19 cellular contexts compared by ENCODE assay signal in genomic region chr11:824292-824880, GRCh38. TPM values are rescaled to one million over a fixed set of nuclear protein-coding genes. Genes with fewer than 3 reads are reported as not detected.
A peak's percentile ranks its signal among the peaks of the same experiment; 100 is the strongest.
DNase-seq lines count a peak whose midpoint lies in the region; ATAC-seq and TF ChIP-seq lines count a peak whose summit lies in the region.
"Had no signal": no experiment of that assay in that cellular context is flagged by ENCODE, and none has a peak within 500 bp of the region (broad histone marks: within the 10 kb centered on the region; RNA-seq: fewer than 3 reads in every experiment).

No MANE protein-coding gene starts in this region.

- DNase-seq in IMR-90, result no peak
- peak; percentile 32 for DNase-seq in NCI-H524 treated with DMSO at 0.1 percent for 48 hours (lab: John Stamatoyannopoulos, UW)
- peak; percentile 4 for DNase-seq in endothelial cell (ENCODE audit: low spot score)
- DNase-seq in stomach, result peak; percentile 78
- no peak for DNase-seq in stimulated activated CD4-positive, alpha-beta T cell treated with anti-CD3 and anti-CD28 coated beads, Interleukin-1b, Interleukin-23, amount 100 ng/mL, for 48 hours
- no peak for DNase-seq in activated CD8-positive, alpha-beta memory T cell treated with anti-CD3 and anti-CD28 coated beads, Interleukin-2, amount 10 ng/mL, durations not matched to agents 7 days and 5 days
- DNase-seq: activated CD4-positive, alpha-beta T cell treated with anti-CD3 and anti-CD28 coated beads, Interleukin-2, amount 50 U/mL, for 4 hours; adrenal gland; CD8-positive, alpha-beta T cell; H9; Kasumi-1; naive thymus-derived CD4-positive, alpha-beta T cell; NCI-H226; stimulated activated CD4-positive, alpha-beta T cell treated with anti-CD3 and anti-CD28 coated beads, Interleukin-4, amount 100 ng/mL, for 4 hours; uterus had no signal

- H3K23ac ChIP-seq in IMR-90 (ENCODE audit: low read depth, low read length), result no peak overlapping the region

- peaks cover 12% of the 10 kb centered on the region for H3K27me3 Mint-ChIP-seq in endothelial cell (ENCODE audit: unreplicated experiment)
- peaks cover 16% of the 10 kb centered on the region for H3K27me3 Mint-ChIP-seq in activated CD8-positive, alpha-beta memory T cell treated with anti-CD3 and anti-CD28 coated beads, Interleukin-2, amount 10 ng/mL, durations not matched to agents 7 days and 5 days

- peak overlapping the region; percentile 21 for H2AFZ ChIP-seq in IMR-90 (replicated peaks; ENCODE audit: low read length, poor library complexity)

- no peak overlapping the region for H2AK5ac ChIP-seq in IMR-90 (ENCODE audit: low read depth, low read length)

- H4K5ac ChIP-seq in IMR-90 (ENCODE audit: low read depth, low read length), result no peak overlapping the region

- no peak overlapping the region for H3K4ac ChIP-seq in IMR-90 (ENCODE audit: low read depth, low read length)

- H3K4me3 Mint-ChIP-seq in endothelial cell (ENCODE audit: unreplicated experiment), result no peak overlapping the region
- H3K4me3 Mint-ChIP-seq in activated CD8-positive, alpha-beta memory T cell treated with anti-CD3 and anti-CD28 coated beads, Interleukin-2, amount 10 ng/mL, durations not matched to agents 7 days and 5 days, result no peak overlapping the region
- H3K4me3 Mint-ChIP-seq: activated T-helper 1 cell treated with anti-CD3 and anti-CD28 coated beads, Interleukin-12 subunit alpha, Interleukin-12 subunit beta, Interleukin-2, Interleukin-4 antibody, amounts not matched to agents 30 ng/mL and 10 ng/mL and 1 ng/mL, durations not matched to agents 14 hours and 24 hours and 36 hours; CD8-positive, alpha-beta T cell; stimulated activated memory B cell treated with anti-CD40 and anti-IgM and Interleukin-4, amounts not matched to agents 10 μg/mL and 1 μg/mL and 100 μg/mL, for 72 hours had no signal

- H3K4me1 Mint-ChIP-seq in endothelial cell (ENCODE audit: unreplicated experiment), result peaks cover 18% of the 10 kb centered on the region
- H3K4me1 Mint-ChIP-seq in activated CD8-positive, alpha-beta memory T cell treated with anti-CD3 and anti-CD28 coated beads, Interleukin-2, amount 10 ng/mL, durations not matched to agents 7 days and 5 days, result peaks cover 29% of the 10 kb centered on the region

- H2BK15ac ChIP-seq in IMR-90 (ENCODE audit: low read depth, low read length), result no peak overlapping the region

- H3K4me2 ChIP-seq in IMR-90 (ENCODE audit: low read depth, low read length), result no peak overlapping the region

- H3K56ac ChIP-seq in IMR-90 (ENCODE audit: extremely low read depth, insufficient read depth, low read length), result no peak overlapping the region

- H3K14ac ChIP-seq in IMR-90 (replicated peaks; ENCODE audit: low read depth, low read length), result no peak overlapping the region

- no peaks in the 10 kb centered on the region for H3K9me3 Mint-ChIP-seq in endothelial cell (ENCODE audit: unreplicated experiment)
- no peaks in the 10 kb centered on the region for H3K9me3 Mint-ChIP-seq in activated CD8-positive, alpha-beta memory T cell treated with anti-CD3 and anti-CD28 coated beads, Interleukin-2, amount 10 ng/mL, durations not matched to agents 7 days and 5 days (ENCODE audit: low read depth)
- H3K9me3 Mint-ChIP-seq: activated T-helper 1 cell treated with anti-CD3 and anti-CD28 coated beads, Interleukin-12 subunit alpha, Interleukin-12 subunit beta, Interleukin-2, Interleukin-4 antibody, amounts not matched to agents 30 ng/mL and 10 ng/mL and 1 ng/mL, durations not matched to agents 14 hours and 24 hours and 36 hours; CD8-positive, alpha-beta T cell; H9; stimulated activated memory B cell treated with anti-CD40 and anti-IgM and Interleukin-4, amounts not matched to agents 10 μg/mL and 1 μg/mL and 100 μg/mL, for 72 hours had no signal

- no peak overlapping the region for H2BK120ac ChIP-seq in IMR-90 (ENCODE audit: low read depth, low read length)

- peaks cover 6% of the 10 kb centered on the region; the same call in 1 of the 2 replicates for H3K27me3 ChIP-seq in IMR-90 (ENCODE audit: control insufficient read depth, insufficient read depth, low read length)
- peaks cover 0 to 56% (median 17%) of the 10 kb centered on the region in 3 donors for H3K27me3 ChIP-seq in stomach
- peaks cover 56% of the 10 kb centered on the region for H3K27me3 ChIP-seq in gastroesophageal sphincter
- H3K27me3 ChIP-seq: adrenal gland, right atrium auricular region had no signal

- H4K20me1 ChIP-seq in IMR-90 (ENCODE audit: insufficient read depth, low read length), result peaks cover 42% of the 10 kb centered on the region

- no peaks in the 10 kb centered on the region for H3K9me3 ChIP-seq in IMR-90 (ENCODE audit: control insufficient read depth, insufficient read depth, low read length)
- no peaks in the 10 kb centered on the region for H3K9me3 ChIP-seq in stomach
- H3K9me3 ChIP-seq in gastroesophageal sphincter, result no peaks in the 10 kb centered on the region
- H3K9me3 ChIP-seq: adrenal gland, right atrium auricular region, uterus had no signal

- no peak overlapping the region for H2AK9ac ChIP-seq in IMR-90 (replicated peaks; ENCODE audit: low read depth, low read length, poor library complexity)

- H3K9me1 ChIP-seq in IMR-90 (ENCODE audit: insufficient read depth, low read length), result peaks cover 13% of the 10 kb centered on the region

- 83% methylated on average over 39 of the region's 59 CpGs; no CpG with 5 or more reads in 1 of the 2 experiments for WGBS in IMR-90 (ENCODE audit: extremely low coverage in 2 of 2, insufficient read length in 1 of 2), 2 experiments
- WGBS in stomach, 5 donors, result 33 to 86% (median 51%) methylated on average over 4 to 59 of the region's 59 CpGs
- WGBS in gastroesophageal sphincter (ENCODE audit: low coverage in 1 of 2), 2 donors, result 70% methylated on average over 2 of the region's 59 CpGs; no CpG with 5 or more reads in 1 of the 2 donors

- BruUV-seq in IMR-90 (replicated peaks; lab: Mats Ljungman, UMichigan), result TSS peak; percentile 77

- no peak overlapping the region for H3K9ac ChIP-seq in IMR-90 (ENCODE audit: low read depth, low read length)

- H3K36me3 Mint-ChIP-seq in endothelial cell (ENCODE audit: low read depth, unreplicated experiment), result no peaks in the 10 kb centered on the region
- no peaks in the 10 kb centered on the region for H3K36me3 Mint-ChIP-seq in activated CD8-positive, alpha-beta memory T cell treated with anti-CD3 and anti-CD28 coated beads, Interleukin-2, amount 10 ng/mL, durations not matched to agents 7 days and 5 days

- intact Hi-C loops in IMR-90 (cut with micrococcal nuclease) (no loop called here), stomach (cut with DNase I; ENCODE audit: low total_unique reads) (no loop called here)

- CTCF ChIA-PET in IMR-90 (lab: Yijun Ruan, JAX), result no interaction called here
- CTCF ChIA-PET in activated CD8-positive, alpha-beta memory T cell treated with anti-CD3 and anti-CD28 coated beads, Interleukin-2, amount 10 ng/mL, durations not matched to agents 7 days and 5 days (lab: Charles Lee), result interaction anchor here (2.3 kb wide), 1 partner anchor 13 kb away, joined by 9 read pairs; no protein-coding TSS in a partner anchor

- no peak overlapping the region for H2BK5ac ChIP-seq in IMR-90 (ENCODE audit: low read depth, low read length, poor library complexity, severe bottlenecking)

- H3K27ac ChIP-seq in IMR-90 (ENCODE audit: insufficient read depth, low read length) (no peak overlapping the region), stomach (peak overlapping the region; percentile 89 to 96 (median 94)), gastroesophageal sphincter (no peak overlapping the region)
- H3K27ac ChIP-seq: adrenal gland, right atrium auricular region, uterus had no signal

- no peak overlapping the region for H4K8ac ChIP-seq in IMR-90 (ENCODE audit: low read depth in 2 of 2, low read length in 2 of 2)

- dilution Hi-C loops in IMR-90 (cut with HindIII; ENCODE audit: low sequenced_read_pairs, unreplicated experiment), result no loop called here

- ATAC-seq in IMR-90 (ENCODE audit: low read depth) (no peak), gastroesophageal sphincter (no peak)
- ATAC-seq in activated CD8-positive, alpha-beta memory T cell treated with anti-CD3 and anti-CD28 coated beads, Interleukin-2, amount 10 ng/mL, durations not matched to agents 7 days and 5 days, result no peak
- ATAC-seq: CD8-positive, alpha-beta T cell; naive thymus-derived CD4-positive, alpha-beta T cell; stimulated activated memory B cell treated with anti-CD40 and anti-IgM and Interleukin-4, amounts not matched to agents 10 μg/mL and 1 μg/mL and 100 μg/mL, for 72 hours had no signal

- H4K91ac ChIP-seq in IMR-90 (ENCODE audit: insufficient read depth, low read depth, low read length), result no peak overlapping the region

- no peak for TF ChIP-seq RAD21 in IMR-90 (IDR thresholded peaks at IDR 0.05; ENCODE audit: low read length)

- no peak overlapping the region for H2BK20ac ChIP-seq in IMR-90 (ENCODE audit: low read depth, low read length)

- in situ Hi-C loops in IMR-90 (cut with MboI; ENCODE audit: low sequenced_read_pairs), result no loop called here

- H3K18ac ChIP-seq in IMR-90 (ENCODE audit: low read depth, low read length), result no peak overlapping the region

- H3K4me1 ChIP-seq in IMR-90 (ENCODE audit: control insufficient read depth, insufficient read depth, low read length), result peaks cover 21% of the 10 kb centered on the region
- H3K4me1 ChIP-seq in stomach, result peaks cover 78 to 93% (median 90%) of the 10 kb centered on the region in 4 donors
- peaks cover 0 to 64% (median 29%) of the 10 kb centered on the region in 3 donors for H3K4me1 ChIP-seq in gastroesophageal sphincter

- POLR2A ChIA-PET in IMR-90 (lab: Charles Lee; ENCODE audit: unreplicated experiment), result no interaction called here

- TF ChIP-seq CTCF in IMR-90 (conservative IDR thresholded peaks at IDR 0.05; ENCODE audit: low read depth, low read length) (no peak), endothelial cell (IDR thresholded peaks at IDR 0.05; ENCODE audit: unreplicated experiment) (no peak), stomach (IDR thresholded peaks at IDR 0.05) (no peak), gastroesophageal sphincter (IDR thresholded peaks at IDR 0.05) (no peak)

- TF ChIP-seq POLR2A in IMR-90 (IDR thresholded peaks at IDR 0.05; ENCODE audit: low read depth, low read length) (no peak), stomach (IDR thresholded peaks at IDR 0.05) (no peak), gastroesophageal sphincter (IDR thresholded peaks at IDR 0.05) (no peak)

- TF ChIP-seq EP300 in stomach (IDR thresholded peaks at IDR 0.05), result no peak
- TF ChIP-seq EP300 in gastroesophageal sphincter (IDR thresholded peaks at IDR 0.05), result no peak

- no peak overlapping the region for H3K27ac Mint-ChIP-seq in endothelial cell (ENCODE audit: unreplicated experiment)
- H3K27ac Mint-ChIP-seq in activated CD8-positive, alpha-beta memory T cell treated with anti-CD3 and anti-CD28 coated beads, Interleukin-2, amount 10 ng/mL, durations not matched to agents 7 days and 5 days, result no peak overlapping the region
- H3K27ac Mint-ChIP-seq: activated T-helper 1 cell treated with anti-CD3 and anti-CD28 coated beads, Interleukin-12 subunit alpha, Interleukin-12 subunit beta, Interleukin-2, Interleukin-4 antibody, amounts not matched to agents 30 ng/mL and 10 ng/mL and 1 ng/mL, durations not matched to agents 14 hours and 24 hours and 36 hours; CD8-positive, alpha-beta T cell; H9; naive thymus-derived CD4-positive, alpha-beta T cell; stimulated activated memory B cell treated with anti-CD40 and anti-IgM and Interleukin-4, amounts not matched to agents 10 μg/mL and 1 μg/mL and 100 μg/mL, for 72 hours had no signal

- H3K79me1 ChIP-seq in IMR-90 (ENCODE audit: low read depth in 1 of 2, low read length in 2 of 2), result peaks cover 19 to 29% of the 10 kb centered on the region in 2 experiments

- H3K4me3 ChIP-seq in IMR-90 (ENCODE audit: insufficient read depth, low read depth, low read length), result no peak overlapping the region
- peak overlapping the region in 1 of 4 donors; percentile 21 for H3K4me3 ChIP-seq in stomach
- no peak overlapping the region for H3K4me3 ChIP-seq in gastroesophageal sphincter
- H3K4me3 ChIP-seq: adrenal gland, right atrium auricular region, uterus had no signal

- H3K36me3 ChIP-seq in IMR-90 (ENCODE audit: control insufficient read depth, insufficient read depth, low read length), result peaks cover 30% of the 10 kb centered on the region
- H3K36me3 ChIP-seq in stomach, result peaks cover 32 to 44% (median 43%) of the 10 kb centered on the region in 4 donors
- peaks cover 0 to 49% of the 10 kb centered on the region in 2 donors for H3K36me3 ChIP-seq in gastroesophageal sphincter
- H3K36me3 ChIP-seq: uterus had no signal

RNA-seq across cellular contexts. Expression of gene CRACR2B, which starts 3.3 kb away (rescaled TPM):
- 0.28 and 0.54 TPM in 2 replicates for total RNA-seq in IMR-90 (2012; rRNA removed)
- 2.5 and 3.2 TPM in 2 replicates for polyA plus RNA-seq in IMR-90 (2012; rRNA removed)
- 3.2 and 3.5 TPM in 2 replicates for polyA plus RNA-seq in IMR-90 (2012; cell fraction: cytosol; rRNA removed)
- polyA plus RNA-seq in IMR-90 (2012; cell fraction: nucleus; rRNA removed; ENCODE audit: low replicate concordance), result 8.0 and 18.2 TPM in 2 replicates
- total RNA-seq in endothelial cell (ENCODE audit: unreplicated experiment), result 28.8 TPM
- total RNA-seq in stomach, result 100 to 1,000 TPM in 4 of 5 donors, 10 to 100 TPM in 1; 12.7 to 556 (median 165) TPM
- polyA plus RNA-seq in stomach, result 100 to 1,000 TPM; 105 to 133 (median 119) TPM
- 10 to 100 TPM; 11.3 to 14.1 TPM for total RNA-seq in activated CD8-positive, alpha-beta memory T cell treated with anti-CD3 and anti-CD28 coated beads, Interleukin-2, amount 10 ng/mL, durations not matched to agents 7 days and 5 days
- 10 to 100 TPM in 1 of 4 donors, 1 to 10 TPM in 3; 4.1 to 10.3 (median 6.4) TPM for total RNA-seq in gastroesophageal sphincter
- polyA plus RNA-seq: naive thymus-derived CD4-positive, alpha-beta T cell had no signal

RNA-seq across cellular contexts. Expression of gene PNPLA2, which starts 5.7 kb away (rescaled TPM):
- total RNA-seq in IMR-90 (2012; rRNA removed) (7.0 and 7.2 TPM in 2 replicates), endothelial cell (ENCODE audit: unreplicated experiment) (40.5 TPM), stomach (100 to 1,000 TPM in 3 of 5 donors, 10 to 100 TPM in 2; 33.4 to 385 (median 139) TPM), gastroesophageal sphincter (10 to 100 TPM; 39.7 to 79.4 (median 58.9) TPM)
- polyA plus RNA-seq in IMR-90 (2012; rRNA removed) (94.3 and 109 TPM in 2 replicates), stomach (10 to 100 TPM; 41.7 to 85.1 (median 77.8) TPM)
- 84.2 and 129 TPM in 2 replicates for polyA plus RNA-seq in IMR-90 (2012; cell fraction: cytosol; rRNA removed)
- polyA plus RNA-seq in IMR-90 (2012; cell fraction: nucleus; rRNA removed; ENCODE audit: low replicate concordance), result 289 and 727 TPM in 2 replicates
- 10 to 100 TPM; 64.7 to 70.0 TPM for total RNA-seq in activated CD8-positive, alpha-beta memory T cell treated with anti-CD3 and anti-CD28 coated beads, Interleukin-2, amount 10 ng/mL, durations not matched to agents 7 days and 5 days

RNA-seq across cellular contexts. Expression of gene CD151, which starts 8.4 kb away (rescaled TPM):
- 789 and 1,150 TPM in 2 replicates for total RNA-seq in IMR-90 (2012; rRNA removed)
- 1,267 and 1,435 TPM in 2 replicates for polyA plus RNA-seq in IMR-90 (2012; rRNA removed)
- polyA plus RNA-seq in IMR-90 (2012; cell fraction: cytosol; rRNA removed), result 933 and 2,823 TPM in 2 replicates
- 859 and 2,218 TPM in 2 replicates for polyA plus RNA-seq in IMR-90 (2012; cell fraction: nucleus; rRNA removed; ENCODE audit: low replicate concordance)
- 49.6 TPM for total RNA-seq in endothelial cell (ENCODE audit: unreplicated experiment)
- 100 to 1,000 TPM; 103 to 293 (median 157) TPM for total RNA-seq in stomach
- polyA plus RNA-seq in stomach, result 100 to 1,000 TPM in 2 of 3 donors, 10 to 100 TPM in 1; 66.7 to 262 (median 206) TPM
- 10 to 100 TPM; 23.1 to 54.9 TPM for total RNA-seq in activated CD8-positive, alpha-beta memory T cell treated with anti-CD3 and anti-CD28 coated beads, Interleukin-2, amount 10 ng/mL, durations not matched to agents 7 days and 5 days
- 100 to 1,000 TPM; 277 to 794 (median 465) TPM for total RNA-seq in gastroesophageal sphincter

RNA-seq across cellular contexts. Expression of gene RPLP2, which starts 14.6 kb away (rescaled TPM):
- total RNA-seq in IMR-90 (2012; rRNA removed) (59.9 and 95.0 TPM in 2 replicates), endothelial cell (ENCODE audit: unreplicated experiment) (2,188 TPM), stomach (1,000 to 10,000 TPM in 1 of 5 donors, 100 to 1,000 TPM in 4; 360 to 5,956 (median 454) TPM), gastroesophageal sphincter (100 to 1,000 TPM; 165 to 880 (median 462) TPM)
- polyA plus RNA-seq in IMR-90 (2012; rRNA removed) (1,851 and 1,897 TPM in 2 replicates), stomach (1,000 to 10,000 TPM; 1,397 to 2,170 (median 1,669) TPM)
- 794 and 1,177 TPM in 2 replicates for polyA plus RNA-seq in IMR-90 (2012; cell fraction: cytosol; rRNA removed)
- polyA plus RNA-seq in IMR-90 (2012; cell fraction: nucleus; rRNA removed; ENCODE audit: low replicate concordance), result 397 and 406 TPM in 2 replicates
- total RNA-seq in activated CD8-positive, alpha-beta memory T cell treated with anti-CD3 and anti-CD28 coated beads, Interleukin-2, amount 10 ng/mL, durations not matched to agents 7 days and 5 days, result 1,000 to 10,000 TPM; 1,844 to 1,872 TPM

RNA-seq across cellular contexts. Expression of gene POLR2L, which starts 17.9 kb away (rescaled TPM):
- total RNA-seq in IMR-90 (2012; rRNA removed) (44.4 and 123 TPM in 2 replicates), endothelial cell (ENCODE audit: unreplicated experiment) (76.7 TPM), stomach (100 to 1,000 TPM in 1 of 5 donors, 10 to 100 TPM in 4; 13.8 to 407 (median 63.4) TPM), gastroesophageal sphincter (10 to 100 TPM; 65.5 to 86.0 (median 71.8) TPM)
- polyA plus RNA-seq in IMR-90 (2012; rRNA removed) (416 and 907 TPM in 2 replicates), stomach (100 to 1,000 TPM; 130 to 160 (median 152) TPM)
- 193 and 430 TPM in 2 replicates for polyA plus RNA-seq in IMR-90 (2012; cell fraction: cytosol; rRNA removed)
- polyA plus RNA-seq in IMR-90 (2012; cell fraction: nucleus; rRNA removed; ENCODE audit: low replicate concordance), result 27.7 and 112 TPM in 2 replicates
- 100 to 1,000 TPM in 1 of 2 experiments, 10 to 100 TPM in 1; 87.6 to 114 TPM for total RNA-seq in activated CD8-positive, alpha-beta memory T cell treated with anti-CD3 and anti-CD28 coated beads, Interleukin-2, amount 10 ng/mL, durations not matched to agents 7 days and 5 days

Comparison
In these comparisons a context has a peak if more than half of its experiments do, and no peak if none do; other contexts are left out.
1. DNase-seq: peak in NCI-H524 treated with DMSO at 0.1 percent for 48 hours (single experiment), endothelial cell (single experiment) and stomach (single experiment); none in IMR-90 (single experiment), stimulated activated CD4-positive, alpha-beta T cell treated with anti-CD3 and anti-CD28 coated beads, Interleukin-1b, Interleukin-23, amount 100 ng/mL, for 48 hours (single experiment) and activated CD8-positive, alpha-beta memory T cell treated with anti-CD3 and anti-CD28 coated beads, Interleukin-2, amount 10 ng/mL, durations not matched to agents 7 days and 5 days (single experiment).
2. H3K27ac ChIP-seq: peak in stomach (5 of 5); none in IMR-90 (single experiment) and gastroesophageal sphincter (0 of 4).